In genomic region chr3:128648402-128648801, GRCh38 we compare ENCODE assay signal across 10 cellular contexts. TPM values are rescaled to one million over a fixed set of nuclear protein-coding genes. Genes with fewer than 3 reads are reported as not detected.
DNase-seq lines count a peak whose midpoint lies in the region; ATAC-seq, FAIRE-seq and TF ChIP-seq lines count a peak whose summit lies in the region.
"Had no signal": no experiment of that assay in that cellular context is flagged by ENCODE, and none has a peak within 500 bp of the region (broad histone marks: within the 10 kb centered on the region; RNA-seq: fewer than 3 reads in every experiment).

No MANE protein-coding gene starts in this region.

- H3K4me3 ChIP-seq in HepG2 (replicated peaks in 1 of 3; ENCODE audit: insufficient read depth in 1 of 3, low read depth in 2 of 3, low read length in 3 of 3) (peak overlapping the region; percentile 88 to 99 (median 96); a peak in 4 of 6 replicates), right lobe of liver (no peak overlapping the region), keratinocyte (ENCODE audit: control insufficient read depth in 2 of 3, extremely low read depth in 1 of 3, insufficient read depth in 2 of 3, low read depth in 1 of 3, low read length in 3 of 3) (peak overlapping the region; percentile 96 to 100 (median 96)), upper lobe of right lung (peak overlapping the region; percentile 100)

- in situ Hi-C loops in HepG2 (cut with HindIII; ENCODE audit: extremely low pct_ligation_motif_present, low pct_unique_long_range_greater_than_20kb): no loop called here
- in situ Hi-C loops in GM13976 (cut with MboI; ENCODE audit: low sequenced_read_pairs, unreplicated experiment): no loop called here

- H3K27ac Mint-ChIP-seq in activated naive CD4-positive, alpha-beta T cell treated with anti-CD3 and anti-CD28 coated beads, Interleukin-2, amount 50 U/mL, for 72 hours: peak overlapping the region; percentile 68 to 90

- no peaks in the 10 kb centered on the region for H3K9me1 ChIP-seq in keratinocyte (ENCODE audit: control insufficient read depth, extremely low read depth, insufficient read depth, low read length)

- H3K27ac ChIP-seq in HepG2 (ENCODE audit: extremely low read length, insufficient read depth, low read length) (no peak overlapping the region), right lobe of liver (no peak overlapping the region), keratinocyte (ENCODE audit: control insufficient read depth, insufficient read depth, low read length) (no peak overlapping the region), upper lobe of right lung (no peak overlapping the region)

- CTCF ChIA-PET in HepG2 (lab: Yijun Ruan, JAX; ENCODE audit: low intra/inter-chr PET ratio, low total read pairs): no interaction called here

- H3K36me3 Mint-ChIP-seq in activated naive CD4-positive, alpha-beta T cell treated with anti-CD3 and anti-CD28 coated beads, Interleukin-2, amount 50 U/mL, for 72 hours: peaks cover 0 to 18% of the 10 kb centered on the region in 2 donors

- H3K36me3 ChIP-seq in HepG2 (replicated peaks in 1 of 2; ENCODE audit: control insufficient read depth in 1 of 2, insufficient read depth in 2 of 2, low read length in 2 of 2): peaks cover 9 to 24% of the 10 kb centered on the region in 2 experiments
- peaks cover 0 to 14% (median 10%) of the 10 kb centered on the region in 4 donors for H3K36me3 ChIP-seq in right lobe of liver
- peaks cover 7 to 22% of the 10 kb centered on the region in 2 experiments for H3K36me3 ChIP-seq in keratinocyte (ENCODE audit: control insufficient read depth in 2 of 2, extremely low read depth in 1 of 2, insufficient read depth in 2 of 2, low read length in 2 of 2)
- peaks cover 23% of the 10 kb centered on the region for H3K36me3 ChIP-seq in upper lobe of right lung

- no peaks in the 10 kb centered on the region; a peak in 1 of 5 replicates for H3K27me3 ChIP-seq in HepG2 (ENCODE audit: control insufficient read depth in 1 of 2, insufficient read depth in 2 of 2, low read length in 2 of 2)
- no peaks in the 10 kb centered on the region for H3K27me3 ChIP-seq in right lobe of liver
- no peaks in the 10 kb centered on the region for H3K27me3 ChIP-seq in keratinocyte (ENCODE audit: control insufficient read depth, extremely low read depth, insufficient read depth, low read length)
- no peaks in the 10 kb centered on the region for H3K27me3 ChIP-seq in upper lobe of right lung
- H3K27me3 ChIP-seq: thyroid gland had no signal

- H3K79me2 ChIP-seq in HepG2 (ENCODE audit: insufficient read depth, low read length) (peaks cover 63% of the 10 kb centered on the region), keratinocyte (ENCODE audit: control insufficient read depth, insufficient read depth, low read length) (peaks cover 71% of the 10 kb centered on the region)

- H2AFZ ChIP-seq in HepG2 (ENCODE audit: low read length): no peak overlapping the region
- no peak overlapping the region for H2AFZ ChIP-seq in keratinocyte (ENCODE audit: control insufficient read depth, low read length)

- TF ChIP-seq EP300 in HepG2 (IDR thresholded peaks at IDR 0.05; ENCODE audit: low read depth in 2 of 2, low read length in 2 of 2): no peak
- no peak for TF ChIP-seq EP300 in HepG2 (CRISPR knock-in tag; IDR thresholded peaks at IDR 0.05; ENCODE audit: borderline replicate concordance)

- no peaks in the 10 kb centered on the region for H3K9me3 ChIP-seq in HepG2 (ENCODE audit: low read length)
- H3K9me3 ChIP-seq in right lobe of liver: no peaks in the 10 kb centered on the region
- no peaks in the 10 kb centered on the region for H3K9me3 ChIP-seq in keratinocyte (ENCODE audit: control insufficient read depth, low read depth, low read length)
- H3K9me3 ChIP-seq in upper lobe of right lung: no peaks in the 10 kb centered on the region
- H3K9me3 ChIP-seq: thyroid gland had no signal

- H3K9me3 Mint-ChIP-seq in activated naive CD4-positive, alpha-beta T cell treated with anti-CD3 and anti-CD28 coated beads, Interleukin-2, amount 50 U/mL, for 72 hours: no peaks in the 10 kb centered on the region

- no TSS peak for BruUV-seq in HepG2 (replicated peaks; lab: Mats Ljungman, UMichigan)

- no peak for TF ChIP-seq CTCF in HepG2 (CRISPR knock-in tag; IDR thresholded peaks at IDR 0.05)
- TF ChIP-seq CTCF in right lobe of liver (IDR thresholded peaks at IDR 0.05): no peak
- TF ChIP-seq CTCF in keratinocyte (optimal IDR thresholded peaks at IDR 0.05 in 1 of 3, IDR thresholded peaks at IDR 0.05 in 1 of 3, conservative IDR thresholded peaks at IDR 0.05 in 1 of 3; ENCODE audit: extremely low read depth in 1 of 3, insufficient read depth in 2 of 3, low read length in 3 of 3): no peak
- TF ChIP-seq CTCF in upper lobe of right lung (IDR thresholded peaks at IDR 0.05): no peak
- no peak for TF ChIP-seq CTCF in GM13976 (IDR thresholded peaks at IDR 0.05; ENCODE audit: borderline replicate concordance, control extremely low read depth, extremely low read depth, insufficient read depth, missing control alignments)

- H3K9ac ChIP-seq in HepG2 (ENCODE audit: insufficient read depth, low read depth, low read length) (peak overlapping the region; percentile 100), keratinocyte (ENCODE audit: control insufficient read depth, extremely low read depth, insufficient read depth, low read length) (peak overlapping the region; percentile 99)

- ATAC-seq in HepG2 (no peak), right lobe of liver (no peak), upper lobe of right lung (no peak), GM21619 (IDR thresholded peaks at IDR 0.05; ENCODE audit: unreplicated experiment) (no peak)
- no peak for ATAC-seq in activated naive CD4-positive, alpha-beta T cell treated with anti-CD3 and anti-CD28 coated beads, Interleukin-2, amount 50 U/mL, for 72 hours

- TF ChIP-seq POLR2A in HepG2 (IDR thresholded peaks at IDR 0.05; ENCODE audit: insufficient read depth in 1 of 2, low read depth in 2 of 2, low read length in 2 of 2): no peak
- no peak for TF ChIP-seq POLR2A in right lobe of liver (IDR thresholded peaks at IDR 0.05)

- H3K4me2 ChIP-seq in HepG2 (ENCODE audit: low read depth, low read length) (peak overlapping the region; percentile 73), keratinocyte (ENCODE audit: control insufficient read depth, extremely low read depth, insufficient read depth, low read depth, low read length) (peak overlapping the region; percentile 86)

- H4K20me1 ChIP-seq in HepG2 (ENCODE audit: insufficient read depth, low read length) (peaks cover 22% of the 10 kb centered on the region; the same call in 1 of the 2 replicates), keratinocyte (ENCODE audit: control insufficient read depth, extremely low read depth, insufficient read depth, low read length) (peaks cover 9% of the 10 kb centered on the region)

- intact Hi-C loops in HepG2 (cut with micrococcal nuclease; ENCODE audit: unreplicated experiment) (no loop called here), right lobe of liver (cut with DNase I) (no loop called here), upper lobe of right lung (cut with DNase I) (no loop called here)

- FAIRE-seq in HepG2 (lab: Jason Lieb, UNC): no peak
- FAIRE-seq in keratinocyte (lab: Jason Lieb, UNC): no peak

- DNase-seq in HepG2 (ENCODE audit: low spot score) (no peak), right lobe of liver (no peak), keratinocyte (ENCODE audit: low read depth, low spot score) (no peak), upper lobe of right lung (no peak), DMS114 treated with DMSO at 0.1 percent for 48 hours (lab: John Stamatoyannopoulos, UW; ENCODE audit: unreplicated experiment) (no peak), GM13976 (ENCODE audit: low spot score) (no peak)
- no peak for DNase-seq in activated naive CD4-positive, alpha-beta T cell treated with anti-CD3 and anti-CD28 coated beads, Interleukin-2, amount 50 U/mL, for 72 hours (ENCODE audit: low spot score in 2 of 2)
- DNase-seq: NCI-H1694 treated with DMSO at 0.1 percent for 48 hours, thyroid gland had no signal

- no peak for TF ChIP-seq RAD21 in HepG2 (CRISPR knock-in tag; IDR thresholded peaks at IDR 0.05)

- WGBS in HepG2 (ENCODE audit: low lambda C conversion rate): 73% methylated on average over 4 of the region's 4 CpGs
- 71% methylated on average over 4 of the region's 4 CpGs for WGBS in right lobe of liver (ENCODE audit: insufficient coverage, low coverage, low lambda C conversion rate, missing lambda C conversion rate)

- dilution Hi-C loops in keratinocyte (cut with MboI; ENCODE audit: extremely low pct_ligation_motif_present, low sequenced_read_pairs): no loop called here

- H3K4me1 ChIP-seq in HepG2 (ENCODE audit: insufficient read depth, low read length) (peaks cover 27% of the 10 kb centered on the region), right lobe of liver (peaks cover 0 to 15% (median 3%) of the 10 kb centered on the region in 4 donors), keratinocyte (ENCODE audit: control insufficient read depth, extremely low read depth, insufficient read depth, low read length) (no peaks in the 10 kb centered on the region), upper lobe of right lung (peaks cover 22% of the 10 kb centered on the region)

- POLR2A ChIA-PET in HepG2 (lab: Yijun Ruan, JAX): interaction anchor here (1.6 to 4.2 kb wide), 2 partner anchors 31 to 32 kb away, joined by 3 to 25 read pairs; no protein-coding TSS in a partner anchor

RNA-seq across cellular contexts. Expression of gene RPN1, which starts 2.2 kb away (rescaled TPM):
- total RNA-seq in HepG2 (2016; rRNA removed; fragmentation: Illumina TruSeq; extraction: Trizol) (158 and 342 TPM in 2 replicates), right lobe of liver (100 to 1,000 TPM in 5 of 6 experiments, 10 to 100 TPM in 1; 94.4 to 244 (median 190) TPM), upper lobe of right lung (215 TPM)
- total RNA-seq in HepG2 (2016; cell fraction: cytosol; rRNA removed; fragmentation: Illumina TruSeq; extraction: Trizol; ENCODE audit: low read depth): 95.2 and 99.3 TPM in 2 replicates
- total RNA-seq in HepG2 (2016; cell fraction: insoluble cytoplasmic fraction; rRNA removed; fragmentation: Illumina TruSeq; extraction: Trizol): 156 and 336 TPM in 2 replicates
- total RNA-seq in HepG2 (2016; cell fraction: membrane; rRNA removed; fragmentation: Illumina TruSeq; extraction: Trizol): 158 and 173 TPM in 2 replicates
- total RNA-seq in HepG2 (2016; cell fraction: nucleus; rRNA removed; fragmentation: Illumina TruSeq; extraction: Trizol): 246 and 283 TPM in 2 replicates
- polyA plus RNA-seq in HepG2 (2011; rRNA removed) (243 and 290 TPM in 2 replicates), keratinocyte (304 to 350 TPM (median 307 TPM) in 3 replicates)
- 241 and 251 TPM in 2 replicates for polyA plus RNA-seq in HepG2 (2011; cell fraction: cytosol; rRNA removed)
- polyA plus RNA-seq in HepG2 (2011; cell fraction: nucleus; rRNA removed): 102 and 103 TPM in 2 replicates
- polyA plus RNA-seq in HepG2 (2012): 136 and 184 TPM in 2 replicates
- 84.9 and 88.7 TPM in 2 replicates for polyA plus RNA-seq in HepG2 (2016; cell fraction: cytosol; fragmentation: Illumina TruSeq; extraction: Trizol; ENCODE audit: low read depth)
- 124 and 131 TPM in 2 replicates for polyA plus RNA-seq in HepG2 (2016; cell fraction: insoluble cytoplasmic fraction; fragmentation: Illumina TruSeq; extraction: Trizol; ENCODE audit: low read depth)
- 106 and 122 TPM in 2 replicates for polyA plus RNA-seq in HepG2 (2016; cell fraction: membrane; fragmentation: Illumina TruSeq; extraction: Trizol; ENCODE audit: low read depth)
- polyA plus RNA-seq in HepG2 (2016; cell fraction: nucleus; fragmentation: Illumina TruSeq; extraction: Trizol; ENCODE audit: insufficient read depth, low read depth): 289 and 294 TPM in 2 replicates
- 467 and 766 TPM in 2 replicates for polyA minus RNA-seq in HepG2 (2011; rRNA and poly(A)+ RNA removed; ENCODE audit: low replicate concordance)
- polyA minus RNA-seq in HepG2 (2011; cell fraction: cytosol; rRNA and poly(A)+ RNA removed): 220 and 227 TPM in 2 replicates
- polyA minus RNA-seq in HepG2 (2011; cell fraction: nucleus; rRNA and poly(A)+ RNA removed): 116 and 127 TPM in 2 replicates
- 100 to 1,000 TPM; 109 to 128 TPM for total RNA-seq in activated naive CD4-positive, alpha-beta T cell treated with anti-CD3 and anti-CD28 coated beads, Interleukin-2, amount 50 U/mL, for 72 hours
- 94.6 TPM for polyA plus RNA-seq in keratinocyte (2011; ENCODE audit: low read depth)
- 167 and 222 TPM in 2 replicates for polyA plus RNA-seq in keratinocyte (2011; cell fraction: cytosol; rRNA removed)
- polyA plus RNA-seq in keratinocyte (2011; cell fraction: nucleus; rRNA removed): 227 and 241 TPM in 2 replicates
- 133 and 190 TPM in 2 replicates for polyA plus RNA-seq in keratinocyte (2012; ENCODE audit: low replicate concordance)
- 318 to 435 TPM (median 428 TPM) in 3 replicates for polyA minus RNA-seq in keratinocyte
- polyA minus RNA-seq in keratinocyte (2011; cell fraction: cytosol; rRNA and poly(A)+ RNA removed): 288 TPM
- polyA minus RNA-seq in keratinocyte (2011; cell fraction: nucleus; rRNA and poly(A)+ RNA removed): 237 and 309 TPM in 2 replicates

Comparison
In these comparisons a context has a peak if more than half of its experiments do, and no peak if none do; other contexts are left out.
1. H3K4me3 ChIP-seq: peak in HepG2 (3 of 3), keratinocyte (3 of 3) and upper lobe of right lung (single experiment); none in right lobe of liver (0 of 3).